13 cellular contexts compared by ENCODE assay signal in the genomic region with DNA sequence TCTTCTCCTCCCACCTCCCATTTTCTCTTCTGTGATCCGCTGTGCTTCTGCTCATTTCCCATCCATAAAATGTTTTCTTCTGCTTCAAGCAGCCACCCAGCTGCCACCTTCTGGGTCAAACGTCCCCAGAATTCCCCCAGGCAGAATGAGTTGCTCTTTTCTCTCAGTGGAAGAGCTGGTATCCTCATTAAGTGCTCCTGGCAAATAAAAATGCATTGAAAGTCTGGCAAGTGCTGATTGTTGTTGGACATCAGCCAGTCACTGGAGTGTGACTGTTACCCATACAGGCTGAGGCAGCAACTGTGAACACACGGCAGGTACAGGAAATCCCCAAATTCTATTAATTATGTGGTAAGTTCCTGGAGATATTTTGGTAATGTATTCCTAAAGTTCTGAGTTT. TPM values are rescaled to one million over a fixed set of nuclear protein-coding genes. Genes with fewer than 3 reads are reported as not detected.
A peak's percentile ranks its signal among the peaks of the same experiment; 100 is the strongest.
DNase-seq lines count a peak whose midpoint lies in the region; ATAC-seq and TF ChIP-seq lines count a peak whose summit lies in the region.
"Had no signal": no experiment of that assay in that cellular context is flagged by ENCODE, and none has a peak within 500 bp of the region (broad histone marks: within the 10 kb centered on the region; RNA-seq: fewer than 3 reads in every experiment).

No MANE protein-coding gene starts in this region.

- no peaks in the 10 kb centered on the region for H3K4me1 Mint-ChIP-seq in progenitor cell of endocrine pancreas (ENCODE audit: low read depth)
- H3K4me1 Mint-ChIP-seq: activated naive CD4-positive, alpha-beta T cell treated with anti-CD3 and anti-CD28 coated beads, Interleukin-2, amount 10 ng/mL, durations not matched to agents 7 days and 5 days had no signal

- in situ Hi-C loops in Caki2 (cut with HindIII; ENCODE audit: low pct_unique_long_range_greater_than_20kb, low sequenced_read_pairs), result no loop called here

- H3K9me3 Mint-ChIP-seq in progenitor cell of endocrine pancreas (ENCODE audit: low read depth), result no peaks in the 10 kb centered on the region
- H3K9me3 Mint-ChIP-seq: activated naive CD4-positive, alpha-beta T cell treated with anti-CD3 and anti-CD28 coated beads, Interleukin-2, amount 10 ng/mL, durations not matched to agents 7 days and 5 days; CD8-positive, alpha-beta T cell had no signal

- no peaks in the 10 kb centered on the region for H3K36me3 Mint-ChIP-seq in progenitor cell of endocrine pancreas (ENCODE audit: insufficient read depth)
- H3K36me3 Mint-ChIP-seq: activated naive CD4-positive, alpha-beta T cell treated with anti-CD3 and anti-CD28 coated beads, Interleukin-2, amount 10 ng/mL, durations not matched to agents 7 days and 5 days; CD8-positive, alpha-beta T cell had no signal

- H3K27me3 Mint-ChIP-seq in progenitor cell of endocrine pancreas, result peaks cover 3% of the 10 kb centered on the region
- H3K27me3 Mint-ChIP-seq: activated naive CD4-positive, alpha-beta T cell treated with anti-CD3 and anti-CD28 coated beads, Interleukin-2, amount 10 ng/mL, durations not matched to agents 7 days and 5 days had no signal

- DNase-seq in Caki2 (ENCODE audit: low read depth) (peak; percentile 96), NCI-H2029 (lab: John Stamatoyannopoulos, UW) (peak; percentile 74), kidney tubule cell (ENCODE audit: low spot score) (peak; percentile 85), NCI-H128 (lab: John Stamatoyannopoulos, UW; ENCODE audit: unreplicated experiment) (no peak), NOMO-1 treated with DMSO at 0.1 percent for 48 hours (lab: John Stamatoyannopoulos, UW; ENCODE audit: unreplicated experiment) (no peak), progenitor cell of endocrine pancreas (ENCODE audit: low spot score, unreplicated experiment) (no peak), DMS114 treated with DMSO at 0.1 percent for 48 hours (lab: John Stamatoyannopoulos, UW; ENCODE audit: unreplicated experiment) (no peak)
- DNase-seq: activated CD4-positive, alpha-beta T cell treated with anti-CD3 and anti-CD28 coated beads for 4 hours; activated naive CD4-positive, alpha-beta T cell treated with anti-CD3 and anti-CD28 coated beads, Interleukin-2, amount 10 ng/mL, durations not matched to agents 7 days and 5 days; CD8-positive, alpha-beta T cell; Kasumi-1; RPMI8226 had no signal

- TF ChIP-seq CTCF in progenitor cell of endocrine pancreas (IDR thresholded peaks at IDR 0.05; ENCODE audit: unreplicated experiment), result no peak

- ATAC-seq in SK-N-SH treated with all-trans-retinoic acid at 6 μM for 48 hours, result no peak
- ATAC-seq: CD8-positive, alpha-beta T cell had no signal

- no peak overlapping the region for H3K27ac Mint-ChIP-seq in progenitor cell of endocrine pancreas
- H3K27ac Mint-ChIP-seq: activated naive CD4-positive, alpha-beta T cell treated with anti-CD3 and anti-CD28 coated beads, Interleukin-2, amount 10 ng/mL, durations not matched to agents 7 days and 5 days; CD8-positive, alpha-beta T cell had no signal

- H3K4me3 Mint-ChIP-seq in progenitor cell of endocrine pancreas (ENCODE audit: low read depth), result no peak overlapping the region
- H3K4me3 Mint-ChIP-seq: activated naive CD4-positive, alpha-beta T cell treated with anti-CD3 and anti-CD28 coated beads, Interleukin-2, amount 10 ng/mL, durations not matched to agents 7 days and 5 days; CD8-positive, alpha-beta T cell had no signal

TF ChIP-seq in SK-N-SH treated with all-trans-retinoic acid at 6 μM for 48 hours, 23 proteins besides CTCF, POLR2A, EP300 and RAD21:
- TF ChIP-seq TCF4 (CRISPR knock-in tag; IDR thresholded peaks at IDR 0.05; ENCODE audit: borderline replicate concordance), result 0 out of 2 replicates have a peak, but pooled peaks have one; percentile 27
- TF ChIP-seq, protein P1, sequence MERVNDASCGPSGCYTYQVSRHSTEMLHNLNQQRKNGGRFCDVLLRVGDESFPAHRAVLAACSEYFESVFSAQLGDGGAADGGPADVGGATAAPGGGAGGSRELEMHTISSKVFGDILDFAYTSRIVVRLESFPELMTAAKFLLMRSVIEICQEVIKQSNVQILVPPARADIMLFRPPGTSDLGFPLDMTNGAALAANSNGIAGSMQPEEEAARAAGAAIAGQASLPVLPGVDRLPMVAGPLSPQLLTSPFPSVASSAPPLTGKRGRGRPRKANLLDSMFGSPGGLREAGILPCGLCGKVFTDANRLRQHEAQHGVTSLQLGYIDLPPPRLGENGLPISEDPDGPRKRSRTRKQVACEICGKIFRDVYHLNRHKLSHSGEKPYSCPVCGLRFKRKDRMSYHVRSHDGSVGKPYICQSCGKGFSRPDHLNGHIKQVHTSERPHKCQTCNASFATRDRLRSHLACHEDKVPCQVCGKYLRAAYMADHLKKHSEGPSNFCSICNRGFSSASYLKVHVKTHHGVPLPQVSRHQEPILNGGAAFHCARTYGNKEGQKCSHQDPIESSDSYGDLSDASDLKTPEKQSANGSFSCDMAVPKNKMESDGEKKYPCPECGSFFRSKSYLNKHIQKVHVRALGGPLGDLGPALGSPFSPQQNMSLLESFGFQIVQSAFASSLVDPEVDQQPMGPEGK (CRISPR knock-in tag; IDR thresholded peaks at IDR 0.05; ENCODE audit: borderline replicate concordance), result no peak

RNA-seq across cellular contexts. Expression of a gene that starts 52.6 kb away (rescaled TPM):
- 204 and 241 TPM in 2 replicates for total RNA-seq in Caki2 (2014; rRNA removed; shearing (Covaris generic); ENCODE audit: low replicate concordance)
- 12.7 and 19.4 TPM in 2 replicates for total RNA-seq in progenitor cell of endocrine pancreas
- total RNA-seq: CD8-positive, alpha-beta T cell had no signal

Comparison
In these comparisons a context has a peak if more than half of its experiments do, and no peak if none do; other contexts are left out.
1. DNase-seq: peak in Caki2 (single experiment), NCI-H2029 (single experiment) and kidney tubule cell (single experiment); none in NCI-H128 (single experiment), NOMO-1 treated with DMSO at 0.1 percent for 48 hours (single experiment), progenitor cell of endocrine pancreas (single experiment) and DMS114 treated with DMSO at 0.1 percent for 48 hours (single experiment).
2. RNA of a gene that starts 52.6 kb away (total RNA-seq): 204 to 241 TPM in Caki2; 12.7 to 19.4 TPM in progenitor cell of endocrine pancreas; every median in the first group is over 10 times any median in the second.